In the genomic region with DNA sequence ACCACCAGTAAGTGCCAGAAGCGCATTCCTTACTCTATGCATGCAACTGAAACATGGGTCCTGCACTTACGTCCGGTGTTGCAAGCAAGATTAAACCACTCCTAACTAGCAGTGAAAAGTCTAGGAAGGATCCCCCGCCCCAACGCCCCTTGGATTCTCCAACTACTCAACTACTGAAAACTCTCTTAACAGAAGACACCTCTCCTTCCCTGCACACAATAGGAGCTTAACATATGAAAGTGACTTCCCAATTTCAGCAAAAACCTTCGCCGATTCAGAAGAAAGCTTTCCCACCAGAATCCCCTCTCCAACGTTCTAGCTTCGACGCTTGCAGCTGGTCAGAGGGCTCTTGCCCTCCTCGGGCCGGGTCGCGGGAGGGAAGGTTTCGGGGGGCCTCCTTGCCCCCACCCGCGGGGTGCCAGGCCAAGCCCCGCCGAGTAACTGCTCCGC, we compare ENCODE assay signal across 8 cellular contexts. TPM values are rescaled to one million over a fixed set of nuclear protein-coding genes. Genes with fewer than 3 reads are reported as not detected.
DNase-seq lines count a peak whose midpoint lies in the region; ATAC-seq and TF ChIP-seq lines count a peak whose summit lies in the region.

No MANE protein-coding gene starts in this region.

- H3K27ac ChIP-seq in testis, result peak overlapping the region; percentile 88 to 96

- H3K27me3 ChIP-seq in testis, result no peaks in the 10 kb centered on the region

- no peaks in the 10 kb centered on the region for H3K36me3 ChIP-seq in testis (ENCODE audit: low read depth, missing control alignments)

- peaks cover 9% of the 10 kb centered on the region for H3K4me1 ChIP-seq in testis

- TF ChIP-seq POLR2A in testis (IDR thresholded peaks at IDR 0.05), result no peak

- H3K9me3 ChIP-seq in testis, result no peaks in the 10 kb centered on the region

- intact Hi-C loops in Right ventricle myocardium superior (cut with DNase I) (no loop called here), Right ventricle myocardium inferior (cut with DNase I) (loop anchor here (10.0 kb wide), 1 partner anchor 149 kb away; the partner anchor contains the start of gene LIMS2), left colon (cut with DNase I, micrococcal nuclease) (no loop called here), testis (cut with DNase I; ENCODE audit: low total_unique reads) (no loop called here)

- TF ChIP-seq CTCF in testis (IDR thresholded peaks at IDR 0.05), result no peak

- H3K4me3 ChIP-seq in testis, result peak overlapping the region; percentile 91 to 97

- WGBS in testis, 2 donors, result 1 to 3% methylated on average over 16 to 19 of the region's 20 CpGs

- ATAC-seq in Right ventricle myocardium superior (ENCODE audit: poor library complexity) (peak; percentile 8), Right ventricle myocardium inferior (no peak), left colon (peak; percentile 15), HG03280 (IDR thresholded peaks at IDR 0.05; ENCODE audit: unreplicated experiment) (no peak)

- DNase-seq in Right ventricle myocardium superior (no peak), Right ventricle myocardium inferior (ENCODE audit: missing footprints) (no peak), NOMO-1 treated with DMSO at 0.1 percent for 48 hours (lab: John Stamatoyannopoulos, UW; ENCODE audit: unreplicated experiment) (peak; percentile 52), brain pericyte (ENCODE audit: low read depth, low spot score) (peak; percentile 13), left colon (peak in 1 of 2 donors; percentile 41), testis (peak; percentile 34)
- no peak for DNase-seq in NK-92 treated with Interleukin-12 subunit alpha and Interleukin-12 subunit beta, amount 100 ng/mL, for 24 hours (lab: John Stamatoyannopoulos, UW)

RNA-seq across cellular contexts. Expression of gene IWS1, which starts 0.6 kb away (rescaled TPM):
- total RNA-seq in Right ventricle myocardium superior, result 57.7 TPM
- total RNA-seq in Right ventricle myocardium inferior, result 53.0 TPM
- total RNA-seq in left colon, result 10 to 100 TPM; 32.9 to 39.5 TPM
- total RNA-seq in testis, result 10 to 100 TPM; 39.6 to 52.7 TPM
- polyA plus RNA-seq in testis (ENCODE audit: insufficient read depth, low read depth, low replicate concordance), result 33.7 TPM

RNA-seq across cellular contexts. Expression of gene MYO7B, which starts 9.8 kb away (rescaled TPM):
- total RNA-seq in Right ventricle myocardium superior (0.32 TPM), Right ventricle myocardium inferior (0.46 TPM), left colon (100 to 1,000 TPM; 244 to 262 TPM), testis (1 to 10 TPM; 3.6 to 5.6 TPM)
- polyA plus RNA-seq in testis (ENCODE audit: insufficient read depth, low read depth, low replicate concordance), result 4.2 TPM

Comparison
In these comparisons a context has a peak if more than half of its experiments do, and no peak if none do; other contexts are left out.
1. ATAC-seq: peak in Right ventricle myocardium superior (single experiment) and left colon (single experiment); none in Right ventricle myocardium inferior (single experiment) and HG03280 (single experiment).
2. DNase-seq: peak in NOMO-1 treated with DMSO at 0.1 percent for 48 hours (single experiment), brain pericyte (single experiment) and testis (single experiment); none in Right ventricle myocardium superior (single experiment), Right ventricle myocardium inferior (single experiment) and NK-92 treated with Interleukin-12 subunit alpha and Interleukin-12 subunit beta, amount 100 ng/mL, for 24 hours (single experiment).
3. RNA of gene MYO7B, which starts 9.8 kb away (total RNA-seq): 244 to 262 TPM in left colon; 3.6 to 5.6 TPM in testis, 0.46 TPM in Right ventricle myocardium inferior (single experiment) and 0.32 TPM in Right ventricle myocardium superior (single experiment); every median in the first group is over 10 times any median in the second.